2 cellular contexts compared by ENCODE assay signal in the genomic region with DNA sequence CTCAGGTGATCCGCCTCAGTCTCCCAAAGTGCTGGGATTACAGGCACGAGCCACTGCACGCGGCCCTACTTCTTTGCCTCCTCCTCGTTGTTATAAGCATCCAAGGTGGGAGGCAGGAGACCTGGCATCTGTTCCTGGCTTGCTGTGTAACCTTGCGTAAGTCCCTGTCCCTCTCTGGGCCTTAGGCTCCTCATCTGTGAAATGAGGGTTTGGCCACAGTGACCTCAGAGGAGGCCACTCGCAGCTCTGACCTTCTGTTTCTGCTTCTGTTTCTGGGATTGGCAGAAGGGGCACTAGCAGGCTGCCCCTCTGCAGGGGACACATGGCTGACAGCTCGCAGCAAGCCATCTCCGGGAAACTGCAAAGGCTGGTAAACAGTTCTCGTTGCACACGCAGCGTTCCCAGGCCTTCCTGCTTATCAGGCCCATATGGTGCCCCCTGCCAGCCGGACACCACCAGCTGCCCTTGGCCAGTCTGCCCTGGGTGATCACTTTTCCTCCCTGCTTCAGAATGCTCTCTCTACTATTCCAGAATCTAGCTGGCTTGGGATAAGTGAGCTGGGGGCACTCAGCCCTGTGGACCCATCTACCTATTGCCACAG.
A peak's percentile ranks its signal among the peaks of the same experiment; 100 is the strongest.
TF ChIP-seq lines count a peak whose summit lies in the region.

No MANE protein-coding gene starts in this region.

TF ChIP-seq in HEK293, 187 proteins besides CTCF, POLR2A, EP300 and RAD21:
- 0 out of 2 replicates have a peak, but pooled peaks have one; percentile 35 for TF ChIP-seq ZNF768 (tag by site-specific recombination; IDR thresholded peaks at IDR 0.05)
- TF ChIP-seq, protein P1, sequence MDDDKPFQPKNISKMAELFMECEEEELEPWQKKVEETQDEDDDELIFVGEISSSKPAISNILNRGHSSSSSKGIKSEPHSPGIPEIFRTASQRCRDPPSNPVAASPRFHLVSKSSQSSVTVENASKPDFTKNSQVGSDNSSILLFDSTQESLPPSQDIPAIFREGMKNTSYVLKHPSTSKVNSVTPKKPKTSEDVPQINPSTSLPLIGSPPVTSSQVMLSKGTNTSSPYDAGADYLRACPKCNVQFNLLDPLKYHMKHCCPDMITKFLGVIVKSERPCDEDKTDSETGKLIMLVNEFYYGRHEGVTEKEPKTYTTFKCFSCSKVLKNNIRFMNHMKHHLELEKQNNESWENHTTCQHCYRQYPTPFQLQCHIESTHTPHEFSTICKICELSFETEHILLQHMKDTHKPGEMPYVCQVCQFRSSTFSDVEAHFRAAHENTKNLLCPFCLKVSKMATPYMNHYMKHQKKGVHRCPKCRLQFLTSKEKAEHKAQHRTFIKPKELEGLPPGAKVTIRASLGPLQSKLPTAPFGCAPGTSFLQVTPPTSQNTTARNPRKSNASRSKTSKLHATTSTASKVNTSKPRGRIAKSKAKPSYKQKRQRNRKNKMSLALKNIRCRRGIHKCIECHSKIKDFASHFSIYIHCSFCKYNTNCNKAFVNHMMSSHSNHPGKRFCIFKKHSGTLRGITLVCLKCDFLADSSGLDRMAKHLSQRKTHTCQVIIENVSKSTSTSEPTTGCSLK (tag by site-specific recombination; IDR thresholded peaks at IDR 0.05) = no peak

TF ChIP-seq in H1, 55 proteins besides CTCF, POLR2A, EP300 and RAD21:
- no peak for TF ChIP-seq BRCA1 (IDR thresholded peaks at IDR 0.05; ENCODE audit: low read depth, low read length)
- no peak for TF ChIP-seq SIRT6 (IDR thresholded peaks at IDR 0.05; ENCODE audit: low read length)
- no peak for TF ChIP-seq RBBP5 (IDR thresholded peaks at IDR 0.05; ENCODE audit: borderline replicate concordance, low read depth, low read length)
- TF ChIP-seq CEBPB (IDR thresholded peaks at IDR 0.05; ENCODE audit: low read depth, low read length) = no peak
- TF ChIP-seq POU5F1 (IDR thresholded peaks at IDR 0.05; ENCODE audit: low read depth, low read length) = no peak
- no peak for TF ChIP-seq HDAC2 (IDR thresholded peaks at IDR 0.05; ENCODE audit: borderline replicate concordance in 1 of 2, low read depth in 2 of 2, low read length in 2 of 2)
- TF ChIP-seq SAP30 (IDR thresholded peaks at IDR 0.05; ENCODE audit: insufficient read depth, insufficient replicate concordance, low read length) = no peak
- no peak for TF ChIP-seq KDM1A (IDR thresholded peaks at IDR 0.05; ENCODE audit: borderline replicate concordance, low read length)
- TF ChIP-seq SIN3A (conservative IDR thresholded peaks at IDR 0.05 in 1 of 2, IDR thresholded peaks at IDR 0.05 in 1 of 2; ENCODE audit: low read depth in 1 of 2, low read length in 2 of 2) = no peak
- no peak for TF ChIP-seq GTF2F1 (IDR thresholded peaks at IDR 0.05; ENCODE audit: borderline replicate concordance, low read depth, low read length)
- TF ChIP-seq BACH1 (IDR thresholded peaks at IDR 0.05; ENCODE audit: low read length) = no peak
- no peak for TF ChIP-seq SP1 (IDR thresholded peaks at IDR 0.05; ENCODE audit: low read depth, low read length)
- no peak for TF ChIP-seq SP4 (IDR thresholded peaks at IDR 0.05; ENCODE audit: low read length)
- no peak for TF ChIP-seq CHD1 (IDR thresholded peaks at IDR 0.05; ENCODE audit: low read depth, low read length)
- TF ChIP-seq KDM5A (IDR thresholded peaks at IDR 0.05; ENCODE audit: low read length) = no peak
- no peak for TF ChIP-seq CREB1 (IDR thresholded peaks at IDR 0.05)
- TF ChIP-seq TCF12 (IDR thresholded peaks at IDR 0.05; ENCODE audit: low read depth, low read length) = no peak
